Comparison of ENCODE assay signal across 1 cellular context in the genomic region with DNA sequence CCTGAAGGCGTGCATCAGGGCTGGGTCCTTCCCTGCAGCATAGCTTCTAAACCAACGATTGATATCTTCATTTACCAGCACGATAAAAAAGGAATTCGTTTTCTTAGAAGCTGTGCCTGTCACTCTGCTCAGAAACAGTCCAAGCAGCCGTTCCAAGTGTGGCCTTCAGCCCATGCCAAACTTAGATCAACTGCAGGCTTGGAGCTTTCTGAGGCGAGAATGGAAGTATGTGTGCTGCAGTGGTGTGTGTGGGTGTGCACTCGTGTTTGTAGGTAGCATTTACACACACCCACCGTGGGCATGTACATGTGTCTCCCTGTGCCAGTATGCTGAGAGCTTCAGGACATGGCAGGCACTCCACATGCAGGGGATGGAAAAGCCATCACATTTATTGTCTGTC.
TF ChIP-seq lines count a peak whose summit lies in the region.

No MANE protein-coding gene starts in this region.

TF ChIP-seq in IMR-90, 13 proteins besides CTCF, POLR2A, EP300 and RAD21 (continued from another document):
- TF ChIP-seq USF2 (IDR thresholded peaks at IDR 0.05; ENCODE audit: low read depth, low read length) (no peak), SMC3 (IDR thresholded peaks at IDR 0.05; ENCODE audit: low read depth, low read length) (no peak), MXI1 (IDR thresholded peaks at IDR 0.05; ENCODE audit: borderline replicate concordance, low read depth, low read length) (no peak), RCOR1 (IDR thresholded peaks at IDR 0.05; ENCODE audit: insufficient replicate concordance, low read length) (no peak), FOS (IDR thresholded peaks at IDR 0.05; ENCODE audit: low read depth, low read length) (no peak), CHD1 (IDR thresholded peaks at IDR 0.05; ENCODE audit: low read depth, low read length) (no peak), RFX5 (IDR thresholded peaks at IDR 0.05; ENCODE audit: low read depth, low read length) (no peak)
